Comparison of ENCODE assay signal across 8 cellular contexts in genomic region chr9:126781717-126782388, GRCh38. TPM values are rescaled to one million over a fixed set of nuclear protein-coding genes. Genes with fewer than 3 reads are reported as not detected.
DNase-seq lines count a peak whose midpoint lies in the region; ATAC-seq, FAIRE-seq and TF ChIP-seq lines count a peak whose summit lies in the region.

No MANE protein-coding gene starts in this region.

- H3K36me3 ChIP-seq in K562 (ENCODE audit: control insufficient read depth, insufficient read depth, low read length): no peaks in the 10 kb centered on the region

- no peaks in the 10 kb centered on the region for H3K36me3 Mint-ChIP-seq in immature natural killer cell

- FAIRE-seq in K562 (lab: Jason Lieb, UNC): peak; percentile 85

- H3K27me3 ChIP-seq in K562 (ENCODE audit: control insufficient read depth in 2 of 2, insufficient read depth in 2 of 2, low read length in 2 of 2): peaks cover 8 to 47% of the 10 kb centered on the region in 2 experiments; a peak in 4 of 5 replicates

- peaks cover 3 to 18% (median 7%) of the 10 kb centered on the region in 3 donors for H3K27me3 Mint-ChIP-seq in immature natural killer cell (ENCODE audit: low read depth in 3 of 3)

- TF ChIP-seq CTCF in K562 (IDR thresholded peaks at IDR 0.05 in 2 of 3, conservative IDR thresholded peaks at IDR 0.05 in 1 of 3; ENCODE audit: insufficient read depth in 2 of 3, low read depth in 1 of 3, low read length in 3 of 3): peak; percentile 88 to 93 (median 90)

- H3K79me2 ChIP-seq in K562 (ENCODE audit: control insufficient read depth, insufficient read depth, low read length): no peaks in the 10 kb centered on the region

- H4K20me1 ChIP-seq in K562 (replicated peaks; ENCODE audit: control insufficient read depth, insufficient read depth, low read length): no peaks in the 10 kb centered on the region; the same call in 1 of the 2 replicates

- no peak overlapping the region for H3K4me2 ChIP-seq in K562 (ENCODE audit: insufficient read depth, low read length)

- ATAC-seq in K562 (peak; percentile 97), GM21528 (IDR thresholded peaks at IDR 0.05; ENCODE audit: low FRiP score, unreplicated experiment) (no peak)

- peak; percentile 84 to 88 for TF ChIP-seq RAD21 in K562 (CRISPR knock-in tag; conservative IDR thresholded peaks at IDR 0.05 in 1 of 2, IDR thresholded peaks at IDR 0.05 in 1 of 2)

- no peaks in the 10 kb centered on the region for H3K9me1 ChIP-seq in K562 (ENCODE audit: control insufficient read depth, insufficient read depth, low read length)

- intact Hi-C loops in K562 (cut with micrococcal nuclease): loop anchor here (1.0 to 2.0 kb wide), 3 partner anchors 77 to 281 kb away; no protein-coding TSS in a partner anchor

- H3K9ac ChIP-seq in K562 (ENCODE audit: insufficient read depth in 1 of 2, low read depth in 2 of 2, low read length in 2 of 2): no peak overlapping the region

- no peak overlapping the region for H3K27ac Mint-ChIP-seq in immature natural killer cell

- CTCF ChIA-PET in K562 (lab: Yijun Ruan, JAX; ENCODE audit: low intra/inter-chr PET ratio): interaction anchor here (1.5 to 4.7 kb wide), 4 partner anchors 76 to 283 kb away, joined by 7 to 43 read pairs (median 14); partner anchors contain the start of gene LMX1B

- BruUV-seq in K562 (replicated peaks; lab: Mats Ljungman, UMichigan): no TSS peak

- no peak for TF ChIP-seq EP300 in K562 (IDR thresholded peaks at IDR 0.05; ENCODE audit: low read length)

- WGBS in K562 (ENCODE audit: insufficient coverage, low coverage, missing lambda C conversion rate): 7% methylated on average over 13 of the region's 20 CpGs

- H3K9me3 ChIP-seq in K562 (replicated peaks; ENCODE audit: control insufficient read depth, insufficient read depth, low read depth, low read length): no peaks in the 10 kb centered on the region

- no peak for TF ChIP-seq POLR2A in K562 (conservative IDR thresholded peaks at IDR 0.05)

- H3K4me3 ChIP-seq in K562: no peak overlapping the region

- H3K9me3 Mint-ChIP-seq in immature natural killer cell: peaks cover 0 to 1% (median 0%) of the 10 kb centered on the region in 6 donors

- H3K27ac ChIP-seq in K562 (ENCODE audit: extremely low read depth, low read depth, low read length): no peak overlapping the region

- H3K4me3 Mint-ChIP-seq in immature natural killer cell: no peak overlapping the region

- peaks cover 0 to 3% of the 10 kb centered on the region in 2 experiments; a peak in 1 of 5 replicates for H3K4me1 ChIP-seq in K562 (replicated peaks in 1 of 2; ENCODE audit: control insufficient read depth in 2 of 2, insufficient read depth in 2 of 2, low read length in 2 of 2)

- DNase-seq in SIG-M5 treated with dmso at 0.1 percent for 504 hours (lab: John Stamatoyannopoulos, UW; ENCODE audit: unreplicated experiment) (peak; percentile 39), SIG-M5 (lab: John Stamatoyannopoulos, UW) (no peak), NCI-H2107 treated with DMSO at 0.1 percent for 48 hours (lab: John Stamatoyannopoulos, UW; ENCODE audit: unreplicated experiment) (peak; percentile 47), UCSD-AML1 (lab: John Stamatoyannopoulos, UW; ENCODE audit: unreplicated experiment) (peak; percentile 79), K562 (ENCODE audit: extremely low read depth in 1 of 4, low spot score in 3 of 4) (peak; percentile 83 to 93 (median 90)), immature natural killer cell (peak; percentile 74 to 80 (median 74))
- peak; percentile 68 to 85 (median 75) for DNase-seq in stimulated activated CD4-positive, alpha-beta T cell treated with anti-CD3 and anti-CD28 coated beads, Interleukin-12 subunit alpha, Interleukin-12 subunit beta, amount 100 ng/mL, for 48 hours (ENCODE audit: low read depth in 2 of 3, low spot score in 1 of 3)

- H2AFZ ChIP-seq in K562 (ENCODE audit: low read depth, low read length): no peak overlapping the region

- in situ Hi-C loops in K562 (cut with MboI): loop anchor here (5.0 kb wide), 1 partner anchor 175 kb away; no protein-coding TSS in a partner anchor

- POLR2A ChIA-PET in K562 (lab: Yijun Ruan, JAX): interaction anchor here (1.5 kb wide), 1 partner anchor 77 kb away, joined by 10 read pairs; no protein-coding TSS in a partner anchor

- H3K4me1 Mint-ChIP-seq in immature natural killer cell: no peaks in the 10 kb centered on the region

TF ChIP-seq in K562, 482 proteins besides CTCF, POLR2A, EP300 and RAD21 (continues in another document):
- peak; percentile 64 for TF ChIP-seq DEAF1 (CRISPR knock-in tag; IDR thresholded peaks at IDR 0.05)
- TF ChIP-seq KLF16 (IDR thresholded peaks at IDR 0.05): 0 out of 2 replicates have a peak, but pooled peaks have one; percentile 20
- no peak for TF ChIP-seq PTRF (tag; IDR thresholded peaks at IDR 0.05)
- TF ChIP-seq MAFK (IDR thresholded peaks at IDR 0.05; ENCODE audit: low read length): 0 out of 2 replicates have a peak, but pooled peaks have one; percentile 8
- TF ChIP-seq THRB (CRISPR knock-in tag; conservative IDR thresholded peaks at IDR 0.05): no peak
- 0 out of 4 replicates have a peak, but pooled peaks of 1 of the 2 experiments have one; percentile 21 for TF ChIP-seq UBTF (IDR thresholded peaks at IDR 0.05; ENCODE audit: borderline replicate concordance in 1 of 2, low read depth in 2 of 2, low read length in 2 of 2)

RNA-seq across cellular contexts. Expression of gene ZBTB43, which starts 23.0 kb away (rescaled TPM):
- 11.0 and 26.1 TPM in 2 replicates for total RNA-seq in K562 (2011; cell fraction: chromatin; rRNA removed; ENCODE audit: low replicate concordance)
- total RNA-seq in K562 (2011; cell fraction: nucleolus; rRNA removed): 8.8 and 20.3 TPM in 2 replicates
- 14.2 and 18.7 TPM in 2 replicates for total RNA-seq in K562 (2011; cell fraction: nucleoplasm; rRNA removed)
- total RNA-seq in K562 (2014; rRNA removed) (6.0 and 6.9 TPM in 2 replicates), K562 (2014; rRNA removed; fragmentation: Illumina TruSeq; extraction: Trizol) (9.1 and 10.3 TPM in 2 replicates), K562 (2015; rRNA removed; fragmentation: Illumina TruSeq; extraction: Trizol) (9.5 and 13.3 TPM in 2 replicates), K562 (2021) (8.7 and 15.0 TPM in 2 replicates)
- polyA plus RNA-seq in K562 (2011; rRNA removed) (11.9 and 13.8 TPM in 2 replicates), K562 (2014; fragmentation: Illumina TruSeq; extraction: Trizol) (8.2 and 17.2 TPM in 2 replicates), K562 (2014; fragmentation: Nextera tagmentation; extraction: Ambion mirVana) (1 to 10 TPM; 3.9 to 5.5 TPM), K562 (2014; rRNA removed) (6.6 and 7.1 TPM in 2 replicates), immature natural killer cell (10 to 100 TPM in 2 of 3 donors, 1 to 10 TPM in 1; 7.0 to 14.6 (median 10.3) TPM)
- 4.4 and 6.5 TPM in 2 replicates for polyA plus RNA-seq in K562 (2011; cell fraction: cytosol; rRNA removed)
- polyA plus RNA-seq in K562 (2011; cell fraction: nucleus; rRNA removed): 5.8 and 10.6 TPM in 2 replicates
- 4.8 TPM in 2 replicates for polyA plus RNA-seq in K562 (2012)
- polyA minus RNA-seq in K562 (2011; rRNA and poly(A)+ RNA removed): 10.3 and 10.4 TPM in 2 replicates
- 7.1 and 7.2 TPM in 2 replicates for polyA minus RNA-seq in K562 (2011; cell fraction: cytosol; rRNA and poly(A)+ RNA removed)
- 9.7 and 11.2 TPM in 2 replicates for polyA minus RNA-seq in K562 (2011; cell fraction: nucleus; rRNA and poly(A)+ RNA removed)
